14 cellular contexts compared by ENCODE assay signal in the genomic region with DNA sequence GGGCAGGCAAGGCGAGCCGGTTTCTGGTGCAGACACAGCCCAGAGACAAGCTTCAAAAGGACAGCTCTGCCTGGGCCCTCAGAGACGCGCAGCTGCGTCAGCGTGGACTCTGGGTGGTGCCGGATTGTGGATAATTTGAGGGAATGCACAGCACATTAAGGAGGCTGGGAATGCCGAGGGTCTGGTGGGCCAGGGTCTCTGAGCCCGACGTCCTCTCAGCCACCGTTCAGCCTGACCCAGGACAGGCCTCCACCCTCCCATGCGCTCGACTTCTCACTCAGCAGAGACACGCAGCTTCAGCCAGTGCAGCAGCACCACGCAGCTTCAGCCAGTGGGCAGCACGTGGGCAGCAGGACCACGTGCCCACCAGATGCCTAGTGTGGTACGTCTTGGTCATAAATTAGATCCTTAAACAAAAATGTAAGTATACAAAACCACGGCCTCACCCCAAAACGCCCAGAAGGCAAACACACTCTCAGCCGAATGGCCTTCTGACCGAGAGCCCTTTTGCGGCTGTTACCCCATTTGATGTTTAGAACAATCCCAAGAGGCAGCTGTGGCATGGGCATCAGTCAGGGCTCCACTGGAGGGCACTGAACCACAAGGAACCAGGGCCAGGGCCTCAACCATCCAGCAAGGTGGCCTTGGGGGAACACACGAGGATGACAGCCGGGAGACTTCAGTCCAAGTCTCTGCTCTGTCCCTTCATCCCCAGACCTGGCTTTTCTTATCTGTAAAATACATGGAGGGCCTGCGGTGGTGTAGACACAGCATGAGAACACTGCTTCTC.
DNase-seq lines count a peak whose midpoint lies in the region; ATAC-seq and TF ChIP-seq lines count a peak whose summit lies in the region.
"Had no signal": no experiment of that assay in that cellular context is flagged by ENCODE, and none has a peak within 500 bp of the region (broad histone marks: within the 10 kb centered on the region; RNA-seq: fewer than 3 reads in every experiment).

No MANE protein-coding gene starts in this region.

- H3K4me1 ChIP-seq in PC-3 (ENCODE audit: insufficient read depth, low read length) (peaks cover 44% of the 10 kb centered on the region), HAP-1 (no peaks in the 10 kb centered on the region)

- H4K20me1 ChIP-seq in PC-3 (ENCODE audit: low read length) = no peaks in the 10 kb centered on the region

- DNase-seq in EH (ENCODE audit: low read depth) = peak; percentile 45
- DNase-seq in PC-3 = no peak
- peak; percentile 63 for DNase-seq in foreskin melanocyte
- peak; percentile 19 for DNase-seq in renal cortical epithelial cell (ENCODE audit: low read depth)
- no peak for DNase-seq in HAP-1 (ENCODE audit: low spot score in 2 of 2)
- no peak for DNase-seq in cardiac septum (ENCODE audit: low spot score)
- no peak for DNase-seq in DMS114 treated with DMSO at 0.1 percent for 48 hours (lab: John Stamatoyannopoulos, UW; ENCODE audit: unreplicated experiment)
- DNase-seq: activated B cell treated with CpG ODN at 0.5 μM for 24 hours; DMS 273 treated with DMSO at 0.1 percent for 48 hours; esophagus squamous epithelium; NCI-H524; SIG-M5; stimulated activated naive CD4-positive, alpha-beta T cell treated with Interleukin-2 at 50 U/mL for 16 hours had no signal

- no peak overlapping the region for H3K4me2 ChIP-seq in PC-3 (ENCODE audit: low read length)

- H2AFZ ChIP-seq in PC-3 (ENCODE audit: low read length) = no peak overlapping the region

- H3K9me3 ChIP-seq in PC-3 (ENCODE audit: low read length) (no peaks in the 10 kb centered on the region), HAP-1 (no peaks in the 10 kb centered on the region)
- H3K9me3 ChIP-seq: esophagus squamous epithelium had no signal

- peak overlapping the region; percentile 70; the same call in 1 of the 2 replicates for H3K27ac ChIP-seq in PC-3 (ENCODE audit: low read length)
- H3K27ac ChIP-seq: esophagus squamous epithelium had no signal

- ATAC-seq in PC-3 = no peak
- no peak for ATAC-seq in GM19467 (IDR thresholded peaks at IDR 0.05; ENCODE audit: unreplicated experiment)

- H3K36me3 ChIP-seq in PC-3 (ENCODE audit: low read depth, low read length) (no peaks in the 10 kb centered on the region), HAP-1 (replicated peaks) (no peaks in the 10 kb centered on the region)
- H3K36me3 ChIP-seq: esophagus squamous epithelium had no signal

- intact Hi-C loops in PC-3 (cut with micrococcal nuclease) = loop anchor here (5.0 kb wide), 1 partner anchor 307 kb away; no protein-coding TSS in a partner anchor
- intact Hi-C loops in cardiac septum (cut with DNase I) = no loop called here

- POLR2A ChIA-PET in PC-3 (lab: Charles Lee; ENCODE audit: unreplicated experiment) = no interaction called here

- no peaks in the 10 kb centered on the region for H3K9me2 ChIP-seq in PC-3 (replicated peaks; ENCODE audit: low read length)

- no peaks in the 10 kb centered on the region for H3K79me2 ChIP-seq in PC-3 (ENCODE audit: low read length)

- H3K27me3 ChIP-seq in PC-3 (ENCODE audit: low read length) (no peaks in the 10 kb centered on the region), HAP-1 (ENCODE audit: low read depth) (no peaks in the 10 kb centered on the region)

- CTCF ChIA-PET in PC-3 (lab: Charles Lee) = no interaction called here

- H3K4me3 ChIP-seq in PC-3 (ENCODE audit: low read length) (no peak overlapping the region), HAP-1 (no peak overlapping the region)
- H3K4me3 ChIP-seq: esophagus squamous epithelium had no signal

- H3K9ac ChIP-seq in PC-3 (ENCODE audit: low read length) = no peak overlapping the region

- no peaks in the 10 kb centered on the region for H3F3A ChIP-seq in PC-3 (ENCODE audit: low read length, unreplicated experiment)

- BruUV-seq in PC-3 (replicated peaks; lab: Mats Ljungman, UMichigan) = no TSS peak

- TF ChIP-seq CTCF in PC-3 (conservative IDR thresholded peaks at IDR 0.05; ENCODE audit: low read depth, low read length) = peak; percentile 32; the same call in 1 of the 2 replicates

- in situ Hi-C loops in HAP-1 (cut with MboI; ENCODE audit: low sequenced_read_pairs) = no loop called here

Comparison
In these comparisons a context has a peak if more than half of its experiments do, and no peak if none do; other contexts are left out.
1. DNase-seq: peak in EH (single experiment), foreskin melanocyte (single experiment) and renal cortical epithelial cell (single experiment); none in PC-3 (single experiment), HAP-1 (0 of 2), cardiac septum (single experiment) and DMS114 treated with DMSO at 0.1 percent for 48 hours (single experiment).